In the genomic region with DNA sequence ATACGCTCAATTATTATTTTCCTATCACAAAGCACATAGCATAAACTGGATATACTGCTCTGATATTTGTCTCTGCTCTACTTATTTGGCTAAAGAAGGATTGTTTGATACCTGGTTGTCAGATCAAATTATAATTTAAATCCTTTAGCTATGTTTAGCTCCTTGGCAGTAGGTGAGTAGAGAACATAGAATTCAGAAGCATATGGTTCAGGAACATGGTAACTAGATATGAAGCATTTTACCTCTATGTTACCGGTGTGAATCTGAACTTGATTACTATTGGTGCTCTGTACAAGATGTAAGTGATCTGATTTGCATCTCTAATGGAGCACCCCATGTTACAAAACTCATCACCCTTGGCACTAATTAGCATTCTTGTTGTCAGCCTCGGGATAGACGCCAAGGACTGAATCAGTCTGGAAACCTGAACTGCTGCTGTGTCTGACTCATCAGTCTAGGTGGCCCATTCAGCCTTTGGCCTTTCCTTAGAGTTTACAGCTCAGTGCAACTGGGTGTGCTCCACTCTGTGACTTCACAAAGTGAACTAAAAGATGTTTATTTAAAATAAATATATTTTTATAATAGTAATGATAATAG, we compare ENCODE assay signal across 9 cellular contexts. TPM values are rescaled to one million over a fixed set of nuclear protein-coding genes. Genes with fewer than 3 reads are reported as not detected.
A peak's percentile ranks its signal among the peaks of the same experiment; 100 is the strongest.
DNase-seq lines count a peak whose midpoint lies in the region; ATAC-seq, FAIRE-seq and TF ChIP-seq lines count a peak whose summit lies in the region.
"Had no signal": no experiment of that assay in that cellular context is flagged by ENCODE, and none has a peak within 500 bp of the region (broad histone marks: within the 10 kb centered on the region; RNA-seq: fewer than 3 reads in every experiment).

No MANE protein-coding gene starts in this region.

- H3K36me3 ChIP-seq in endothelial cell of umbilical vein (ENCODE audit: control insufficient read depth in 2 of 2, extremely low read depth in 1 of 2, insufficient read depth in 2 of 2, low read length in 2 of 2) = no peaks in the 10 kb centered on the region

- no peaks in the 10 kb centered on the region for H3K9me1 ChIP-seq in endothelial cell of umbilical vein (replicated peaks; ENCODE audit: control insufficient read depth, extremely low read depth, insufficient read depth, low read length)

- no peaks in the 10 kb centered on the region for H3K27me3 ChIP-seq in endothelial cell of umbilical vein (ENCODE audit: control insufficient read depth in 2 of 2, insufficient read depth in 2 of 2, low read length in 2 of 2)

- no peaks in the 10 kb centered on the region for H3K9me3 Mint-ChIP-seq in chondrocyte (ENCODE audit: low read depth)

- peaks cover 34% of the 10 kb centered on the region for H3K4me1 Mint-ChIP-seq in chondrocyte (ENCODE audit: low read depth)

- peak; percentile 92 for FAIRE-seq in endothelial cell of umbilical vein (lab: Jason Lieb, UNC)

- no peak for TF ChIP-seq POLR2A in endothelial cell of umbilical vein (IDR thresholded peaks at IDR 0.05; ENCODE audit: low read depth, low read length)

- no peak overlapping the region for H3K9ac ChIP-seq in endothelial cell of umbilical vein (replicated peaks; ENCODE audit: extremely low read depth, insufficient read depth, low read length)

- intact Hi-C loops in endothelial cell of umbilical vein (cut with micrococcal nuclease) = loop anchor here (1.0 kb wide), 1 partner anchor 39 kb away; no protein-coding TSS in a partner anchor

- H3K79me2 ChIP-seq in endothelial cell of umbilical vein (ENCODE audit: control insufficient read depth, insufficient read depth, low read length) = no peaks in the 10 kb centered on the region

- POLR2A ChIA-PET in endothelial cell of umbilical vein (lab: Charles Lee) = no interaction called here

- H3K4me1 ChIP-seq in endothelial cell of umbilical vein (ENCODE audit: control insufficient read depth, extremely low read depth, insufficient read depth, low read length) = peaks cover 27% of the 10 kb centered on the region

- no peak overlapping the region for H3K27ac Mint-ChIP-seq in chondrocyte (ENCODE audit: unreplicated experiment)
- H3K27ac Mint-ChIP-seq: activated CD8-positive, alpha-beta memory T cell treated with anti-CD3 and anti-CD28 coated beads, Interleukin-2, amount 10 ng/mL, durations not matched to agents 7 days and 5 days had no signal

- no peak overlapping the region for H2AFZ ChIP-seq in endothelial cell of umbilical vein (ENCODE audit: low read depth, low read length)

- H3K9me3 ChIP-seq in endothelial cell of umbilical vein (replicated peaks; ENCODE audit: control insufficient read depth, insufficient read depth, low read length) = no peaks in the 10 kb centered on the region

- no peaks in the 10 kb centered on the region for H3K36me3 Mint-ChIP-seq in chondrocyte (ENCODE audit: low read depth)
- H3K36me3 Mint-ChIP-seq: activated CD8-positive, alpha-beta memory T cell treated with anti-CD3 and anti-CD28 coated beads, Interleukin-2, amount 10 ng/mL, durations not matched to agents 7 days and 5 days had no signal

- dilution Hi-C loops in endothelial cell of umbilical vein (cut with MboI; ENCODE audit: extremely low pct_ligation_motif_present, low sequenced_read_pairs) = no loop called here

- H3K27ac ChIP-seq in endothelial cell of umbilical vein (ENCODE audit: insufficient read depth, low read depth, low read length) = peak overlapping the region; percentile 42

- CTCF ChIA-PET in endothelial cell of umbilical vein (lab: Charles Lee) = interaction anchor here (0.9 to 2.7 kb wide), 10 partner anchors 10 to 242 kb away, joined by 3 to 12 read pairs (median 4); no protein-coding TSS in a partner anchor

- DNase-seq in ELF-1 (ENCODE audit: low read depth, low spot score) (peak; percentile 64), NCI-H69 (lab: John Stamatoyannopoulos, UW) (peak; percentile 87), endothelial cell of umbilical vein (ENCODE audit: low read depth, low spot score) (peak; percentile 89), omental fat pad (ENCODE audit: low spot score) (peak; percentile 50), Kasumi-1 (lab: John Stamatoyannopoulos, UW) (no peak), chondrocyte (ENCODE audit: low spot score) (no peak), NCI-H748 treated with DMSO at 0.1 percent for 48 hours (lab: John Stamatoyannopoulos, UW) (no peak)
- DNase-seq: activated CD8-positive, alpha-beta memory T cell treated with anti-CD3 and anti-CD28 coated beads, Interleukin-2, amount 10 ng/mL, durations not matched to agents 7 days and 5 days had no signal

- H3K4me2 ChIP-seq in endothelial cell of umbilical vein (ENCODE audit: insufficient read depth, low read length) = no peak overlapping the region

- no peaks in the 10 kb centered on the region for H4K20me1 ChIP-seq in endothelial cell of umbilical vein (replicated peaks; ENCODE audit: control insufficient read depth, extremely low read depth, insufficient read depth, low read length)

- ATAC-seq in omental fat pad (ENCODE audit: low FRiP score) (peak; percentile 97), GM18858 (IDR thresholded peaks at IDR 0.05; ENCODE audit: unreplicated experiment) (no peak)
- ATAC-seq: activated CD8-positive, alpha-beta memory T cell treated with anti-CD3 and anti-CD28 coated beads, Interleukin-2, amount 10 ng/mL, durations not matched to agents 7 days and 5 days had no signal

- no peak overlapping the region for H3K4me3 Mint-ChIP-seq in chondrocyte (ENCODE audit: unreplicated experiment)
- H3K4me3 Mint-ChIP-seq: activated CD8-positive, alpha-beta memory T cell treated with anti-CD3 and anti-CD28 coated beads, Interleukin-2, amount 10 ng/mL, durations not matched to agents 7 days and 5 days had no signal

- no peaks in the 10 kb centered on the region for H3K27me3 Mint-ChIP-seq in chondrocyte (ENCODE audit: low read depth)
- H3K27me3 Mint-ChIP-seq: activated CD8-positive, alpha-beta memory T cell treated with anti-CD3 and anti-CD28 coated beads, Interleukin-2, amount 10 ng/mL, durations not matched to agents 7 days and 5 days had no signal

- no TSS peak for BruUV-seq in endothelial cell of umbilical vein (replicated peaks; lab: Mats Ljungman, UMichigan)

- H3K4me3 ChIP-seq in endothelial cell of umbilical vein (replicated peaks in 1 of 3; ENCODE audit: insufficient read depth in 1 of 3, low read depth in 1 of 3, low read length in 3 of 3) = no peak overlapping the region

- no peak for TF ChIP-seq CTCF in endothelial cell of umbilical vein (IDR thresholded peaks at IDR 0.05; ENCODE audit: extremely low read depth in 1 of 2, insufficient read depth in 1 of 2, low read depth in 1 of 2, low read length in 2 of 2)
- TF ChIP-seq CTCF in omental fat pad (IDR thresholded peaks at IDR 0.05) = no peak
- TF ChIP-seq CTCF in chondrocyte (IDR thresholded peaks at IDR 0.05) = no peak

TF ChIP-seq in endothelial cell of umbilical vein, 7 proteins besides CTCF, POLR2A, EP300 and RAD21:
- TF ChIP-seq GATA2 (IDR thresholded peaks at IDR 0.05; ENCODE audit: insufficient read depth, insufficient read length, low read depth, low read length) (peak; percentile 54), EZH2 (IDR thresholded peaks at IDR 0.05; ENCODE audit: borderline replicate concordance, low read depth, low read length, severe bottlenecking) (no peak), MYC (IDR thresholded peaks at IDR 0.05; ENCODE audit: low read depth, low read length) (no peak), FOS (IDR thresholded peaks at IDR 0.05; ENCODE audit: borderline replicate concordance, insufficient read depth, low read length) (peak; percentile 97), JUN (IDR thresholded peaks at IDR 0.05; ENCODE audit: borderline replicate concordance, insufficient read depth, insufficient read length, low read depth) (peak; percentile 40), POLR2AphosphoS5 (IDR thresholded peaks at IDR 0.05; ENCODE audit: insufficient read depth, low read depth, low read length) (peak; percentile 65), MAX (IDR thresholded peaks at IDR 0.05; ENCODE audit: insufficient read depth, insufficient read length) (no peak)

RNA-seq across cellular contexts. Expression of gene MYPN, which starts 12.3 kb away (rescaled TPM):
- not detected in 2 replicates for total RNA-seq in endothelial cell of umbilical vein
- 0.01 TPM in 1 of 2 replicates, not detected in the other for polyA plus RNA-seq in endothelial cell of umbilical vein
- polyA plus RNA-seq in endothelial cell of umbilical vein (2011; cell fraction: cytosol; rRNA removed) = 0.03 TPM in 2 replicates
- 0.03 and 0.04 TPM in 2 replicates for polyA plus RNA-seq in endothelial cell of umbilical vein (2011; cell fraction: nucleus; rRNA removed)
- polyA plus RNA-seq in endothelial cell of umbilical vein (2012) = 0.07 and 0.23 TPM in 2 replicates
- polyA minus RNA-seq in endothelial cell of umbilical vein = 0.04 TPM in 1 of 2 replicates, not detected in the other
- 46.0 TPM for polyA minus RNA-seq in endothelial cell of umbilical vein (2011; cell fraction: cytosol; rRNA and poly(A)+ RNA removed)
- 0.10 TPM in 1 of 2 replicates, not detected in the other for polyA minus RNA-seq in endothelial cell of umbilical vein (2011; cell fraction: nucleus; rRNA and poly(A)+ RNA removed)
- total RNA-seq in omental fat pad = not detected
- total RNA-seq in chondrocyte = 0.08 to 1.5 TPM (median 0.10 TPM) in 3 replicates
- total RNA-seq: activated CD8-positive, alpha-beta memory T cell treated with anti-CD3 and anti-CD28 coated beads, Interleukin-2, amount 10 ng/mL, durations not matched to agents 7 days and 5 days had no signal

RNA-seq across cellular contexts. Expression of gene HERC4, which starts 21.9 kb away (rescaled TPM):
- total RNA-seq in endothelial cell of umbilical vein (68.7 and 73.7 TPM in 2 replicates), omental fat pad (10 to 100 TPM; 37.0 to 67.6 (median 50.5) TPM), chondrocyte (41.6 to 55.0 TPM (median 42.5 TPM) in 3 replicates)
- polyA plus RNA-seq in endothelial cell of umbilical vein = 8.0 and 10.6 TPM in 2 replicates
- polyA plus RNA-seq in endothelial cell of umbilical vein (2011; cell fraction: cytosol; rRNA removed) = 10.3 and 10.6 TPM in 2 replicates
- 39.8 and 54.7 TPM in 2 replicates for polyA plus RNA-seq in endothelial cell of umbilical vein (2011; cell fraction: nucleus; rRNA removed)
- 35.2 and 47.5 TPM in 2 replicates for polyA plus RNA-seq in endothelial cell of umbilical vein (2012)
- polyA minus RNA-seq in endothelial cell of umbilical vein = 27.4 and 33.2 TPM in 2 replicates
- polyA minus RNA-seq in endothelial cell of umbilical vein (2011; cell fraction: cytosol; rRNA and poly(A)+ RNA removed) = 27.0 TPM
- polyA minus RNA-seq in endothelial cell of umbilical vein (2011; cell fraction: nucleus; rRNA and poly(A)+ RNA removed) = 66.6 and 107 TPM in 2 replicates

Comparison
In these comparisons a context has a peak if more than half of its experiments do, and no peak if none do; other contexts are left out.
1. DNase-seq: peak in ELF-1 (single experiment), NCI-H69 (single experiment), endothelial cell of umbilical vein (single experiment) and omental fat pad (single experiment); none in Kasumi-1 (0 of 2), chondrocyte (single experiment) and NCI-H748 treated with DMSO at 0.1 percent for 48 hours (single experiment).